ENCODE assay signal across 25 cellular contexts in the genomic region with DNA sequence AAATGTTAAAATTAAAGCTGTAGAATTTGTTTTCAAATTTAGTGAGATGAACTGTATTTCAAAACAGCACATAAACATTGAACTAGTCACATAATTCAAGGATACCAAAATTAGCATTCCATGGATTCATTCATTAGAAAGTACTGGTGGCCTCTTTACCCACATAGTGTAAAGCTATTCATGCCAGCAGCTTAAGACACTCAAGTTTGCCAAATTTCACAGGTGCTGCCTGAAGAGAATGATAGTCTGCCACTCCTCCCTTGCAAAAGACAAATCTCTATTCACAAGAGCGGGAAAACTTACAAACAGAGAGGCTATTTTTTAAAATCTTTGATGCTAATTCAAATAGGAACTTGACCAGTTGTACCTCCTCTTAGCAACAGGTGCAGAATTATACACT.
"Had no signal": no experiment of that assay in that cellular context is flagged by ENCODE, and none has a peak within 500 bp of the region (broad histone marks: within the 10 kb centered on the region; RNA-seq: fewer than 3 reads in every experiment).

No MANE protein-coding gene starts in this region.

- H3K9me3 ChIP-seq: ascending aorta had no signal

- H3K4me3 ChIP-seq: ascending aorta had no signal

- H3K27ac ChIP-seq: ascending aorta had no signal

- H3K36me3 ChIP-seq: ascending aorta had no signal

- ATAC-seq: activated naive CD4-positive, alpha-beta T cell treated with anti-CD3 and anti-CD28 coated beads, Interleukin-2, amount 50 U/mL, for 72 hours; activated naive CD8-positive, alpha-beta T cell treated with anti-CD3 and anti-CD28 coated beads, Interleukin-2, amount 50 U/mL, for 24 hours; activated T-cell treated with anti-CD3 and anti-CD28 coated beads, Interleukin-2, amount 50 U/mL, for 4 hours; Panc1; Right ventricle myocardium inferior; WTC11 had no signal

- H3K27me3 ChIP-seq: ascending aorta had no signal

- DNase-seq: activated CD4-positive, alpha-beta T cell treated with anti-CD3 and anti-CD28 coated beads, Interleukin-2, amount 10 ng/mL, durations not matched to agents 24 days and 14 days; activated CD4-positive, alpha-beta T cell treated with anti-CD3 and anti-CD28 coated beads, Interleukin-2, amount 50 U/mL, for 48 hours; activated CD4-positive, CD25-positive, alpha-beta regulatory T cell treated with anti-CD3 and anti-CD28 coated beads, Interleukin-2, amount 50 U/mL, for 72 hours; activated CD8-positive, alpha-beta memory T cell treated with anti-CD3 and anti-CD28 coated beads for 24 hours; activated effector memory CD4-positive, alpha-beta T cell treated with anti-CD3 and anti-CD28 coated beads, Interleukin-2, amount 50 U/mL, for 16 hours; activated naive CD4-positive, alpha-beta T cell treated with Interleukin-2 at 50 U/mL for 16 hours; activated naive CD8-positive, alpha-beta T cell treated with anti-CD3 and anti-CD28 coated beads, Interleukin-2, amount 50 U/mL, for 24 hours; activated T-cell treated with anti-CD3 and anti-CD28 coated beads, Interleukin-2, amount 50 U/mL, for 4 hours; amniotic stem cell; MM.1S; NCI-H1105; NCI-H1436; NCI-H1694 treated with DMSO at 0.1 percent for 48 hours; NCI-H2081; NCI-H2171 treated with DMSO at 0.1 percent for 48 hours; NCI-H226; NCI-H69; NK-92 treated with Interleukin-12 subunit alpha and Interleukin-12 subunit beta, amount 100 ng/mL, for 24 hours; OCI-M1; RPMI8226 had no signal

- H3K4me1 ChIP-seq: ascending aorta had no signal
